In genomic region chr12:41932470-41932991, GRCh38 we compare ENCODE assay signal across 8 cellular contexts.
A peak's percentile ranks its signal among the peaks of the same experiment; 100 is the strongest.
DNase-seq lines count a peak whose midpoint lies in the region; ATAC-seq and TF ChIP-seq lines count a peak whose summit lies in the region.

No MANE protein-coding gene starts in this region.

- peak overlapping the region; percentile 6 to 83 (median 56) for H3K27ac ChIP-seq in heart left ventricle

- H3K4me1 ChIP-seq in HAP-1 (peaks cover 17% of the 10 kb centered on the region), heart left ventricle (peaks cover 0 to 8% (median 2%) of the 10 kb centered on the region in 12 donors)

- intact Hi-C loops in heart left ventricle (cut with DNase I), result loop anchor here in 2 of 10 donors (5.0 to 10.0 kb wide), 2 partner anchors 90 to 92 kb away; no protein-coding TSS in a partner anchor

- no peak for TF ChIP-seq POLR2A in heart left ventricle (IDR thresholded peaks at IDR 0.05)

- peak overlapping the region; percentile 80 for H3K4me3 Mint-ChIP-seq in activated naive CD8-positive, alpha-beta T cell
- H3K4me3 Mint-ChIP-seq in osteocyte (ENCODE audit: unreplicated experiment), result peak overlapping the region; percentile 86

- no peaks in the 10 kb centered on the region for H3K9me3 Mint-ChIP-seq in activated naive CD8-positive, alpha-beta T cell (ENCODE audit: low read depth)
- no peaks in the 10 kb centered on the region for H3K9me3 Mint-ChIP-seq in osteocyte (ENCODE audit: unreplicated experiment)

- ATAC-seq in heart left ventricle (peak; percentile 81 to 95 (median 94)), GM21529 (IDR thresholded peaks at IDR 0.05; ENCODE audit: unreplicated experiment) (no peak)

- peaks cover 18% of the 10 kb centered on the region for H3K4me1 Mint-ChIP-seq in activated naive CD8-positive, alpha-beta T cell (ENCODE audit: low read depth)
- peaks cover 5% of the 10 kb centered on the region for H3K4me1 Mint-ChIP-seq in osteocyte (ENCODE audit: unreplicated experiment)

- no peaks in the 10 kb centered on the region for H3K36me3 Mint-ChIP-seq in activated naive CD8-positive, alpha-beta T cell
- H3K36me3 Mint-ChIP-seq in osteocyte (ENCODE audit: unreplicated experiment), result no peaks in the 10 kb centered on the region

- TF ChIP-seq CTCF in heart left ventricle (IDR thresholded peaks at IDR 0.05) (peak in 3 of 12 donors; percentile 6 to 33 (median 26)), osteocyte (IDR thresholded peaks at IDR 0.05) (peak; percentile 12)

- H3K9me3 ChIP-seq in HAP-1 (no peaks in the 10 kb centered on the region), heart left ventricle (no peaks in the 10 kb centered on the region)

- H3K27me3 Mint-ChIP-seq in activated naive CD8-positive, alpha-beta T cell, result peaks cover 29% of the 10 kb centered on the region
- H3K27me3 Mint-ChIP-seq in osteocyte (ENCODE audit: unreplicated experiment), result peaks cover 11% of the 10 kb centered on the region

- H3K4me3 ChIP-seq in HAP-1, result peak overlapping the region; percentile 21
- peak overlapping the region; percentile 17 to 64 (median 56) for H3K4me3 ChIP-seq in heart left ventricle

- DNase-seq in DMS153 (lab: John Stamatoyannopoulos, UW) (peak; percentile 97), HAP-1 (ENCODE audit: low spot score in 2 of 2) (peak; percentile 37 to 74), NCI-H2171 treated with DMSO at 0.1 percent for 48 hours (lab: John Stamatoyannopoulos, UW) (peak; percentile 96), heart left ventricle (peak; percentile 79 to 92 (median 82)), osteocyte (ENCODE audit: extremely low spot score, unreplicated experiment) (no peak), COLO829 (ENCODE audit: low spot score) (no peak)

- no peak overlapping the region for H3K27ac Mint-ChIP-seq in activated naive CD8-positive, alpha-beta T cell
- H3K27ac Mint-ChIP-seq in osteocyte (ENCODE audit: unreplicated experiment), result peak overlapping the region; percentile 50

- in situ Hi-C loops in HAP-1 (cut with MboI; ENCODE audit: low sequenced_read_pairs), result no loop called here

- H3K36me3 ChIP-seq in HAP-1 (replicated peaks) (no peaks in the 10 kb centered on the region), heart left ventricle (no peaks in the 10 kb centered on the region)

- H3K27me3 ChIP-seq in HAP-1 (ENCODE audit: low read depth), result no peaks in the 10 kb centered on the region
- no peaks in the 10 kb centered on the region for H3K27me3 ChIP-seq in heart left ventricle

- WGBS in heart left ventricle, 4 donors, result 0 to 3% (median 1%) methylated on average over 23 to 35 of the region's 35 CpGs

Comparison
In these comparisons a context has a peak if more than half of its experiments do, and no peak if none do; other contexts are left out.
1. DNase-seq: peak in DMS153 (single experiment), HAP-1 (2 of 2), NCI-H2171 treated with DMSO at 0.1 percent for 48 hours (single experiment) and heart left ventricle (5 of 5); none in osteocyte (single experiment) and COLO829 (single experiment).